Comparison of ENCODE assay signal across 25 cellular contexts in genomic region chr6:37013516-37014491, GRCh38. TPM values are rescaled to one million over a fixed set of nuclear protein-coding genes. Genes with fewer than 3 reads are reported as not detected.
"Had no signal": no experiment of that assay in that cellular context is flagged by ENCODE, and none has a peak within 500 bp of the region (broad histone marks: within the 10 kb centered on the region; RNA-seq: fewer than 3 reads in every experiment).

No MANE protein-coding gene starts in this region.

- H3K27me3 Mint-ChIP-seq: activated CD4-positive, alpha-beta memory T cell treated with anti-CD3 and anti-CD28 coated beads for 36 hours; activated CD4-positive, alpha-beta T cell treated with anti-CD3 and anti-CD28 coated beads, Interleukin-2, amount 10 ng/mL, durations not matched to agents 7 days and 5 days; activated naive CD8-positive, alpha-beta T cell had no signal

- H3K27ac Mint-ChIP-seq: activated CD4-positive, alpha-beta memory T cell treated with anti-CD3 and anti-CD28 coated beads for 36 hours; activated CD4-positive, alpha-beta T cell treated with anti-CD3 and anti-CD28 coated beads, Interleukin-2, amount 10 ng/mL, durations not matched to agents 7 days and 5 days; activated naive CD8-positive, alpha-beta T cell had no signal

- H3K4me3 Mint-ChIP-seq: activated CD4-positive, alpha-beta memory T cell treated with anti-CD3 and anti-CD28 coated beads for 36 hours; activated CD4-positive, alpha-beta T cell treated with anti-CD3 and anti-CD28 coated beads, Interleukin-2, amount 10 ng/mL, durations not matched to agents 7 days and 5 days; activated naive CD8-positive, alpha-beta T cell; activated T-cell treated with anti-CD3 and anti-CD28 coated beads, Interleukin-2, amount 50 U/mL, for 4 hours had no signal

- H3K4me3 ChIP-seq: cardiac muscle cell, SJSA1 had no signal

- H3K27me3 ChIP-seq: brain microvascular endothelial cell, cardiac muscle cell, SJSA1 had no signal

- H3K36me3 ChIP-seq: brain microvascular endothelial cell, cardiac muscle cell, SJSA1 had no signal

- H3K9me3 Mint-ChIP-seq: activated CD4-positive, alpha-beta memory T cell treated with anti-CD3 and anti-CD28 coated beads for 36 hours; activated CD4-positive, alpha-beta T cell treated with anti-CD3 and anti-CD28 coated beads, Interleukin-2, amount 10 ng/mL, durations not matched to agents 7 days and 5 days; activated T-cell treated with anti-CD3 and anti-CD28 coated beads, Interleukin-2, amount 50 U/mL, for 4 hours had no signal

- H3K27ac ChIP-seq: brain microvascular endothelial cell, cardiac muscle cell, SJSA1, VCaP had no signal

- DNase-seq: activated CD4-positive, alpha-beta memory T cell treated with anti-CD3 and anti-CD28 coated beads for 36 hours; activated CD4-positive, alpha-beta T cell treated with anti-CD3 and anti-CD28 coated beads, Interleukin-2, amount 10 ng/mL, durations not matched to agents 7 days and 5 days; activated CD4-positive, CD25-positive, alpha-beta regulatory T cell; activated CD8-positive, alpha-beta memory T cell treated with anti-CD3 and anti-CD28 coated beads for 24 hours; activated effector memory CD4-positive, alpha-beta T cell treated with anti-CD3 and anti-CD28 coated beads, Interleukin-2, amount 50 U/mL, for 16 hours; activated naive CD4-positive, alpha-beta T cell treated with Interleukin-2 at 50 U/mL for 16 hours; activated T-cell treated with anti-CD3 and anti-CD28 coated beads, Interleukin-2, amount 50 U/mL, for 4 hours; brain microvascular endothelial cell; KG1; NCI-H1048; NCI-H1417 treated with DMSO at 0.1 percent for 48 hours; NCI-H1694 treated with DMSO at 0.1 percent for 48 hours; NCI-H2029 treated with DMSO at 0.1 percent for 48 hours; NCI-H345; NCI-H524; PC-3; SHP77; T-helper 2 cell; T1000 had no signal

- H3K36me3 Mint-ChIP-seq: activated CD4-positive, alpha-beta memory T cell treated with anti-CD3 and anti-CD28 coated beads for 36 hours; activated naive CD8-positive, alpha-beta T cell had no signal

- ATAC-seq: activated T-cell treated with anti-CD3 and anti-CD28 coated beads, Interleukin-2, amount 50 U/mL, for 4 hours; PC-3 had no signal

- H3K9me3 ChIP-seq: SJSA1 had no signal

RNA-seq across cellular contexts. Expression of gene FGD2, which starts 8.3 kb away (rescaled TPM):
- total RNA-seq: cardiac muscle cell, LHCN-M2, M059J, SJSA1 had no signal

RNA-seq across cellular contexts. Expression of gene PI16, which starts 59.3 kb away (rescaled TPM):
- total RNA-seq: activated T-cell treated with anti-CD3 and anti-CD28 coated beads, Interleukin-2, amount 50 U/mL, for 4 hours; cardiac muscle cell; LHCN-M2; M059J; SJSA1 had no signal
